14 cellular contexts compared by ENCODE assay signal in genomic region chr5:142319105-142319504, GRCh38. TPM values are rescaled to one million over a fixed set of nuclear protein-coding genes. Genes with fewer than 3 reads are reported as not detected.
DNase-seq lines count a peak whose midpoint lies in the region; ATAC-seq and TF ChIP-seq lines count a peak whose summit lies in the region.
"Had no signal": no experiment of that assay in that cellular context is flagged by ENCODE, and none has a peak within 500 bp of the region (broad histone marks: within the 10 kb centered on the region; RNA-seq: fewer than 3 reads in every experiment).

No MANE protein-coding gene starts in this region.

- H3K9ac ChIP-seq in HCT116 (ENCODE audit: low read length), result no peak overlapping the region
- H3K9ac ChIP-seq in mesendoderm (ENCODE audit: low read length), result peak overlapping the region; percentile 100

- H3K79me2 ChIP-seq in HCT116 (ENCODE audit: insufficient read depth, low read length) (peaks cover 100% of the 10 kb centered on the region), mesendoderm (ENCODE audit: control insufficient read depth, insufficient read depth, low read length) (peaks cover 99% of the 10 kb centered on the region)

- no TSS peak for BruUV-seq in HCT116 (replicated peaks; lab: Mats Ljungman, UMichigan)

- H3K79me1 ChIP-seq in mesendoderm (ENCODE audit: low read length), result peaks cover under 1% of the 10 kb centered on the region

- no peaks in the 10 kb centered on the region for H3K9me3 ChIP-seq in BE2C
- H3K9me3 ChIP-seq in HCT116 (ENCODE audit: control insufficient read depth in 1 of 2, insufficient read depth in 1 of 2, low read depth in 1 of 2, low read length in 2 of 2), result no peaks in the 10 kb centered on the region
- H3K9me3 ChIP-seq in effector memory CD4-positive, alpha-beta T cell (ENCODE audit: control insufficient read depth, low read length), result no peaks in the 10 kb centered on the region
- H3K9me3 ChIP-seq: SJCRH30 had no signal

- CTCF ChIA-PET in HCT116 (lab: Charles Lee), result no interaction called here

- H3K4ac ChIP-seq in mesendoderm (ENCODE audit: low read depth, low read length), result no peak overlapping the region

- intact Hi-C loops in HCT116 (cut with micrococcal nuclease) (loop anchor here (2.0 kb wide), 1 partner anchor 230 kb away; no protein-coding TSS in a partner anchor), posterior vena cava (cut with DNase I) (no loop called here)

- H2BK15ac ChIP-seq in mesendoderm (replicated peaks; ENCODE audit: low read depth), result no peak overlapping the region

- H2AFZ ChIP-seq in HCT116 (ENCODE audit: low read depth, low read length, poor library complexity, severe bottlenecking), result no peak overlapping the region

- TF ChIP-seq POLR2A in HCT116 (IDR thresholded peaks at IDR 0.05; ENCODE audit: borderline replicate concordance, extremely low read depth, insufficient read depth, insufficient read length), result no peak

- no peak overlapping the region for H2AK5ac ChIP-seq in mesendoderm (ENCODE audit: low read length)

- DNase-seq in BE2C (no peak), HCT116 (ENCODE audit: low read depth, low spot score) (no peak), choroid plexus epithelial cell (ENCODE audit: low read depth) (peak; percentile 58), mesendoderm (no peak), SW480 (ENCODE audit: low spot score) (no peak), posterior vena cava (ENCODE audit: low spot score) (no peak)
- no peak for DNase-seq in effector memory CD4-positive, alpha-beta T cell
- DNase-seq: activated CD4-positive, alpha-beta T cell treated with anti-CD3 and anti-CD28 coated beads for 48 hours; activated effector memory CD4-positive, alpha-beta T cell treated with Interleukin-2 at 50 U/mL for 16 hours; Calu3; hypothalamus; Karpas-422; SJCRH30 had no signal

- H2BK120ac ChIP-seq in mesendoderm (ENCODE audit: low read depth, low read length), result no peak overlapping the region

- RAD21 ChIA-PET in HCT116 (lab: Charles Lee; ENCODE audit: low non-redundant PET in 1 of 2, low total read pairs in 2 of 2, uncharacterized antibody in 2 of 2, unreplicated experiment in 2 of 2), result no interaction called here

- H3K56ac ChIP-seq in mesendoderm (ENCODE audit: low read length), result peak overlapping the region; percentile 94

- H3K36me3 ChIP-seq in BE2C, result peaks cover 38% of the 10 kb centered on the region
- peaks cover 15 to 56% of the 10 kb centered on the region in 2 experiments for H3K36me3 ChIP-seq in HCT116 (ENCODE audit: control insufficient read depth in 1 of 2, insufficient read depth in 2 of 2, low read length in 2 of 2)
- H3K36me3 ChIP-seq in mesendoderm (ENCODE audit: control insufficient read depth, insufficient read depth, low read length), result peaks cover 31% of the 10 kb centered on the region
- no peaks in the 10 kb centered on the region for H3K36me3 ChIP-seq in effector memory CD4-positive, alpha-beta T cell (ENCODE audit: control insufficient read depth, insufficient read depth, low read length)

- POLR2A ChIA-PET in HCT116 (lab: Charles Lee), result interaction anchor here (1.6 kb wide), 1 partner anchor 44 kb away, joined by 6 read pairs; no protein-coding TSS in a partner anchor

- H3K4me1 ChIP-seq in BE2C, result peaks cover 28% of the 10 kb centered on the region
- peaks cover 75 to 78% of the 10 kb centered on the region in 2 experiments for H3K4me1 ChIP-seq in HCT116 (ENCODE audit: control insufficient read depth in 1 of 2, insufficient read depth in 2 of 2, low read length in 2 of 2)
- peaks cover 21% of the 10 kb centered on the region for H3K4me1 ChIP-seq in mesendoderm (ENCODE audit: control insufficient read depth, low read depth, low read length)
- peaks cover 15% of the 10 kb centered on the region for H3K4me1 ChIP-seq in effector memory CD4-positive, alpha-beta T cell (ENCODE audit: control insufficient read depth, insufficient read depth, low read length, poor library complexity, severe bottlenecking)

- H2BK5ac ChIP-seq in mesendoderm (ENCODE audit: low read length), result no peak overlapping the region

- no peak for TF ChIP-seq RAD21 in HCT116 (IDR thresholded peaks at IDR 0.05; ENCODE audit: low read depth)

- no peaks in the 10 kb centered on the region for H3K9me2 ChIP-seq in HCT116 (ENCODE audit: insufficient read depth)

- no peak for TF ChIP-seq CTCF in BE2C (IDR thresholded peaks at IDR 0.05; ENCODE audit: low read depth, low read length)
- no peak for TF ChIP-seq CTCF in HCT116 (IDR thresholded peaks at IDR 0.05 in 2 of 3, conservative IDR thresholded peaks at IDR 0.05 in 1 of 3; ENCODE audit: borderline replicate concordance in 1 of 3, insufficient read depth in 1 of 3, low read depth in 2 of 3, low read length in 2 of 3)
- TF ChIP-seq CTCF in choroid plexus epithelial cell (conservative IDR thresholded peaks at IDR 0.05; ENCODE audit: low read depth, low read length), result no peak

- ATAC-seq in HCT116 (no peak), HG02623 (IDR thresholded peaks at IDR 0.05; ENCODE audit: unreplicated experiment) (no peak)

- no peak overlapping the region for H4K8ac ChIP-seq in mesendoderm (ENCODE audit: low read depth, low read length)

- H3K4me3 ChIP-seq in BE2C (ENCODE audit: low read depth, low read length) (peak overlapping the region; percentile 23), HCT116 (replicated peaks in 1 of 2; ENCODE audit: low read depth in 1 of 2, low read length in 2 of 2) (no peak overlapping the region), choroid plexus epithelial cell (ENCODE audit: low read depth, low read length) (peak overlapping the region; percentile 34), mesendoderm (ENCODE audit: low read length) (peak overlapping the region; percentile 6)
- no peak overlapping the region for H3K4me3 ChIP-seq in effector memory CD4-positive, alpha-beta T cell (ENCODE audit: insufficient read depth, low read depth, low read length, poor library complexity, severe bottlenecking)
- H3K4me3 ChIP-seq: SJCRH30 had no signal

- H3K4me2 ChIP-seq in HCT116 (ENCODE audit: low read length), result peak overlapping the region; percentile 54; the same call in 1 of the 2 replicates
- peak overlapping the region; percentile 74 for H3K4me2 ChIP-seq in mesendoderm (ENCODE audit: low read length)

- no CpG with 5 or more reads among the region's 2 CpGs for WGBS in mesendoderm (ENCODE audit: extremely low coverage, insufficient coverage, low lambda C conversion rate)

- H3K18ac ChIP-seq in mesendoderm (ENCODE audit: low read length), result peak overlapping the region; percentile 12

- H3K27me3 ChIP-seq in BE2C (no peaks in the 10 kb centered on the region), HCT116 (ENCODE audit: insufficient read depth, low read length) (no peaks in the 10 kb centered on the region), mesendoderm (ENCODE audit: insufficient read depth, low read length, poor library complexity) (no peaks in the 10 kb centered on the region)
- H3K27me3 ChIP-seq in effector memory CD4-positive, alpha-beta T cell (replicated peaks; ENCODE audit: control insufficient read depth, insufficient read depth, low read length, poor library complexity, severe bottlenecking), result peaks cover 10% of the 10 kb centered on the region
- H3K27me3 ChIP-seq: SJCRH30 had no signal

- H4K5ac ChIP-seq in mesendoderm (ENCODE audit: low read length), result no peak overlapping the region

- H4K20me1 ChIP-seq in HCT116 (ENCODE audit: insufficient read depth), result peaks cover 72% of the 10 kb centered on the region

- no peak overlapping the region for H3K23ac ChIP-seq in mesendoderm (ENCODE audit: low read length)

- H3K27ac ChIP-seq in HCT116 (ENCODE audit: low read depth, low read length), result peak overlapping the region; percentile 41
- H3K27ac ChIP-seq in mesendoderm (ENCODE audit: low read depth, low read length), result no peak overlapping the region
- H3K27ac ChIP-seq in effector memory CD4-positive, alpha-beta T cell (ENCODE audit: insufficient read depth, low read length, poor library complexity, severe bottlenecking), result no peak overlapping the region
- H3K27ac ChIP-seq: SJCRH30 had no signal

TF ChIP-seq in HCT116, 20 proteins besides CTCF, POLR2A, EP300 and RAD21 (continues in another document):
- TF ChIP-seq EZH2phosphoT487 (IDR thresholded peaks at IDR 0.05; ENCODE audit: borderline replicate concordance) (no peak), FOSL1 (IDR thresholded peaks at IDR 0.05; ENCODE audit: low read depth) (no peak), ZNF274 (IDR thresholded peaks at IDR 0.05; ENCODE audit: low read depth, low read length) (no peak), SIN3A (IDR thresholded peaks at IDR 0.05; ENCODE audit: low read depth) (no peak), JUND (IDR thresholded peaks at IDR 0.05) (no peak), TCF7L2 (IDR thresholded peaks at IDR 0.05; ENCODE audit: borderline replicate concordance, extremely low read depth, insufficient read depth, insufficient read length) (no peak), MAX (IDR thresholded peaks at IDR 0.05) (no peak), SP1 (IDR thresholded peaks at IDR 0.05; ENCODE audit: low read depth) (no peak), POLR2AphosphoS5 (IDR thresholded peaks at IDR 0.05; ENCODE audit: low read depth, low read length) (no peak; the same call in 1 of the 2 replicates), CBX3 (IDR thresholded peaks at IDR 0.05; ENCODE audit: low read depth) (no peak), ATF3 (IDR thresholded peaks at IDR 0.05) (no peak)

RNA-seq across cellular contexts. Expression of gene SPRY4, which starts 5.7 kb away (rescaled TPM):
- 166 TPM for polyA plus RNA-seq in BE2C (2012; ENCODE audit: insufficient read depth, insufficient read length, low read depth)
- total RNA-seq in HCT116 (2021; ENCODE audit: unreplicated experiment), result 112 TPM
- 67.3 and 75.5 TPM in 2 replicates for polyA plus RNA-seq in HCT116 (2012)
- 72.5 TPM for polyA plus RNA-seq in mesendoderm (2013, experiment 1 of 2)
- polyA plus RNA-seq in mesendoderm (2013, experiment 2 of 2), result 71.1 TPM
- 10 to 100 TPM; 12.5 to 20.7 TPM for total RNA-seq in posterior vena cava

Comparison
In these comparisons a context has a peak if more than half of its experiments do, and no peak if none do; other contexts are left out.
1. H3K4me3 ChIP-seq: peak in BE2C (single experiment), choroid plexus epithelial cell (single experiment) and mesendoderm (single experiment); none in HCT116 (0 of 2) and effector memory CD4-positive, alpha-beta T cell (single experiment).